ENCODE assay signal across 8 cellular contexts in genomic region chr17:39402279-39402889, GRCh38. TPM values are rescaled to one million over a fixed set of nuclear protein-coding genes. Genes with fewer than 3 reads are reported as not detected.
DNase-seq lines count a peak whose midpoint lies in the region; TF ChIP-seq lines count a peak whose summit lies in the region.

No MANE protein-coding gene starts in this region.

- peak overlapping the region; percentile 98 to 100 (median 99) for H3K4me3 Mint-ChIP-seq in nephron

- H3K27me3 Mint-ChIP-seq in nephron (ENCODE audit: low read depth) = no peaks in the 10 kb centered on the region

- DNase-seq in DMS79 (lab: John Stamatoyannopoulos, UW) = peak; percentile 80
- peak; percentile 97 for DNase-seq in H7
- peak; percentile 98 for DNase-seq in MG63
- peak; percentile 73 for DNase-seq in SIG-M5 (lab: John Stamatoyannopoulos, UW)
- DNase-seq in activated gamma-delta T cell (lab: John Stamatoyannopoulos, UW) = peak; percentile 70
- DNase-seq in foreskin fibroblast = peak; percentile 92 to 98
- DNase-seq in stimulated activated naive CD4-positive, alpha-beta T cell (lab: John Stamatoyannopoulos, UW) = peak; percentile 42 to 84 (median 74)

- H3K36me3 ChIP-seq in H7 (replicated peaks; ENCODE audit: control insufficient read depth, insufficient read depth, low read length) (peaks cover 3% of the 10 kb centered on the region), MG63 (peaks cover 8% of the 10 kb centered on the region)

- H3K4me3 ChIP-seq in H7 (ENCODE audit: insufficient read depth, low read depth, low read length) (peak overlapping the region; percentile 98), MG63 (peak overlapping the region; percentile 88), foreskin fibroblast (ENCODE audit: low read depth in 1 of 2, low read length in 2 of 2) (peak overlapping the region; percentile 66 to 92)

- H3K27me3 ChIP-seq in H7 (ENCODE audit: control insufficient read depth, insufficient read depth, low read length) = peaks cover 4% of the 10 kb centered on the region; the same call in 1 of the 2 replicates
- no peaks in the 10 kb centered on the region for H3K27me3 ChIP-seq in MG63

- no peaks in the 10 kb centered on the region for H3K9me3 Mint-ChIP-seq in nephron

- peaks cover 10% of the 10 kb centered on the region for H3K4me1 Mint-ChIP-seq in nephron

- no peaks in the 10 kb centered on the region for H3K9me3 ChIP-seq in MG63

- H3K27ac Mint-ChIP-seq in nephron = peak overlapping the region; percentile 65 to 96 (median 94)

- peaks cover 11% of the 10 kb centered on the region for H3K36me3 Mint-ChIP-seq in nephron (ENCODE audit: low read depth)

- TF ChIP-seq CTCF in foreskin fibroblast (IDR thresholded peaks at IDR 0.05; ENCODE audit: low read depth, low read length) (no peak), nephron (IDR thresholded peaks at IDR 0.05; ENCODE audit: unreplicated experiment in 3 of 3) (no peak)

RNA-seq across cellular contexts. Expression of gene FBXL20, which starts 1.0 kb away (rescaled TPM):
- 5.7 and 7.7 TPM in 2 replicates for total RNA-seq in H7 (2014; rRNA removed; shearing (Covaris generic))
- 12.3 and 31.8 TPM in 2 replicates for total RNA-seq in MG63 (2014; rRNA removed; shearing (Covaris generic); ENCODE audit: low replicate concordance)

RNA-seq across cellular contexts. Expression of gene MED1, which starts 48.7 kb away (rescaled TPM):
- 24.3 and 27.3 TPM in 2 replicates for total RNA-seq in H7 (2014; rRNA removed; shearing (Covaris generic))
- total RNA-seq in MG63 (2014; rRNA removed; shearing (Covaris generic); ENCODE audit: low replicate concordance) = 19.0 and 23.3 TPM in 2 replicates

RNA-seq across cellular contexts. Expression of gene CDK12, which starts 58.9 kb away (rescaled TPM):
- 31.1 and 34.3 TPM in 2 replicates for total RNA-seq in H7 (2014; rRNA removed; shearing (Covaris generic))
- total RNA-seq in MG63 (2014; rRNA removed; shearing (Covaris generic); ENCODE audit: low replicate concordance) = 19.7 and 34.0 TPM in 2 replicates

Comparison
In these comparisons a context has a peak if more than half of its experiments do, and no peak if none do; other contexts are left out.
1. Peak in every context shown above with its lines: DNase-seq and H3K4me3 ChIP-seq.